ENCODE assay signal across 15 cellular contexts in genomic region chr1:3457910-3458621, GRCh38. TPM values are rescaled to one million over a fixed set of nuclear protein-coding genes. Genes with fewer than 3 reads are reported as not detected.
DNase-seq lines count a peak whose midpoint lies in the region; ATAC-seq and TF ChIP-seq lines count a peak whose summit lies in the region.
"Had no signal": no experiment of that assay in that cellular context is flagged by ENCODE, and none has a peak within 500 bp of the region (broad histone marks: within the 10 kb centered on the region; RNA-seq: fewer than 3 reads in every experiment).

No MANE protein-coding gene starts in this region.

- DNase-seq in Calu3 (peak; percentile 19), retina (peak; percentile 49), NCI-H2227 treated with DMSO at 0.1 percent for 48 hours (lab: John Stamatoyannopoulos, UW) (no peak)
- DNase-seq in natural killer cell treated with Interleukin-12 subunit alpha and Interleukin-12 subunit beta and Interleukin-15 and Interleukin-18, amount 100 ng/mL, for 72 hours (ENCODE audit: low spot score) = no peak
- DNase-seq: activated CD8-positive, alpha-beta memory T cell treated with anti-CD3 and anti-CD28 coated beads, Interleukin-2, amount 50 U/mL, for 48 hours; AML-193; HFFc6; lower lobe of right lung; MM.1S had no signal

- H3K4me3 Mint-ChIP-seq in Calu3 (ENCODE audit: low read depth, unreplicated experiment) = peak overlapping the region; percentile 59
- H3K4me3 Mint-ChIP-seq in natural killer cell treated with Interleukin-12 subunit alpha and Interleukin-12 subunit beta and Interleukin-15 and Interleukin-18, amount 100 ng/mL, for 72 hours = no peak overlapping the region
- H3K4me3 Mint-ChIP-seq: activated naive CD8-positive, alpha-beta T cell; HFFc6 had no signal

- H3K9me3 Mint-ChIP-seq in Calu3 (ENCODE audit: low read depth, unreplicated experiment) = no peaks in the 10 kb centered on the region
- H3K9me3 Mint-ChIP-seq in natural killer cell treated with Interleukin-12 subunit alpha and Interleukin-12 subunit beta and Interleukin-15 and Interleukin-18, amount 100 ng/mL, for 72 hours = no peaks in the 10 kb centered on the region
- H3K9me3 Mint-ChIP-seq: HFFc6 had no signal

- H3K27ac ChIP-seq in angular gyrus (ENCODE audit: low read depth, low read length) (peak overlapping the region; percentile 18), layer of hippocampus (ENCODE audit: low read depth, low read length) (peak overlapping the region; percentile 31)
- H3K27ac ChIP-seq: lower lobe of right lung had no signal

- no peak for TF ChIP-seq CTCF in Calu3 (IDR thresholded peaks at IDR 0.05; ENCODE audit: unreplicated experiment)

- BruUV-seq in Calu3 (replicated peaks; lab: Mats Ljungman, UMichigan) = no TSS peak

- no peaks in the 10 kb centered on the region for H3K27me3 Mint-ChIP-seq in Calu3 (ENCODE audit: unreplicated experiment)
- H3K27me3 Mint-ChIP-seq in natural killer cell treated with Interleukin-12 subunit alpha and Interleukin-12 subunit beta and Interleukin-15 and Interleukin-18, amount 100 ng/mL, for 72 hours = no peaks in the 10 kb centered on the region

- CTCF ChIA-PET in Calu3 (lab: Charles Lee) = no interaction called here

- H3K4me1 Mint-ChIP-seq in Calu3 (ENCODE audit: low read depth, unreplicated experiment) = peaks cover 39% of the 10 kb centered on the region
- H3K4me1 Mint-ChIP-seq in natural killer cell treated with Interleukin-12 subunit alpha and Interleukin-12 subunit beta and Interleukin-15 and Interleukin-18, amount 100 ng/mL, for 72 hours (ENCODE audit: low read depth in 2 of 2) = peaks cover 0 to 2% of the 10 kb centered on the region in 2 donors

- intact Hi-C loops in Calu3 (cut with micrococcal nuclease; ENCODE audit: unreplicated experiment) = no loop called here

- H3K36me3 Mint-ChIP-seq in Calu3 (ENCODE audit: insufficient read depth, unreplicated experiment) = peaks cover 38% of the 10 kb centered on the region
- no peaks in the 10 kb centered on the region for H3K36me3 Mint-ChIP-seq in natural killer cell treated with Interleukin-12 subunit alpha and Interleukin-12 subunit beta and Interleukin-15 and Interleukin-18, amount 100 ng/mL, for 72 hours
- H3K36me3 Mint-ChIP-seq: activated naive CD8-positive, alpha-beta T cell had no signal

- ATAC-seq in GM21526 (IDR thresholded peaks at IDR 0.05; ENCODE audit: low FRiP score, unreplicated experiment) (no peak), HG03025 (IDR thresholded peaks at IDR 0.05; ENCODE audit: low FRiP score, unreplicated experiment) (no peak)
- ATAC-seq in natural killer cell treated with Interleukin-12 subunit alpha and Interleukin-12 subunit beta and Interleukin-15 and Interleukin-18, amount 100 ng/mL, for 72 hours = no peak
- ATAC-seq: esophagus mucosa, lower lobe of right lung had no signal

- peak overlapping the region; percentile 78 for H3K27ac Mint-ChIP-seq in Calu3 (ENCODE audit: unreplicated experiment)
- no peak overlapping the region for H3K27ac Mint-ChIP-seq in natural killer cell treated with Interleukin-12 subunit alpha and Interleukin-12 subunit beta and Interleukin-15 and Interleukin-18, amount 100 ng/mL, for 72 hours
- H3K27ac Mint-ChIP-seq: activated naive CD8-positive, alpha-beta T cell; HFFc6 had no signal

- H3K27me3 ChIP-seq in layer of hippocampus (ENCODE audit: control insufficient read depth, insufficient read depth, low read length) = no peaks in the 10 kb centered on the region

RNA-seq across cellular contexts. Expression of gene ARHGEF16, which starts 3.6 kb away (rescaled TPM):
- total RNA-seq in Calu3 (2022) = 24.2 and 28.0 TPM in 2 replicates
- total RNA-seq in natural killer cell treated with Interleukin-12 subunit alpha and Interleukin-12 subunit beta and Interleukin-15 and Interleukin-18, amount 100 ng/mL, for 72 hours = not detected

Comparison
In these comparisons a context has a peak if more than half of its experiments do, and no peak if none do; other contexts are left out.
1. DNase-seq: peak in Calu3 (single experiment) and retina (single experiment); none in NCI-H2227 treated with DMSO at 0.1 percent for 48 hours (single experiment) and natural killer cell treated with Interleukin-12 subunit alpha and Interleukin-12 subunit beta and Interleukin-15 and Interleukin-18, amount 100 ng/mL, for 72 hours (single experiment).
2. RNA of gene ARHGEF16, which starts 3.6 kb away (total RNA-seq): 24.2 to 28.0 TPM in Calu3; not detected in natural killer cell treated with Interleukin-12 subunit alpha and Interleukin-12 subunit beta and Interleukin-15 and Interleukin-18, amount 100 ng/mL, for 72 hours; every median in the first group is over 10 times any median in the second.